Comparison of ENCODE assay signal across 1 cellular context in the genomic region with DNA sequence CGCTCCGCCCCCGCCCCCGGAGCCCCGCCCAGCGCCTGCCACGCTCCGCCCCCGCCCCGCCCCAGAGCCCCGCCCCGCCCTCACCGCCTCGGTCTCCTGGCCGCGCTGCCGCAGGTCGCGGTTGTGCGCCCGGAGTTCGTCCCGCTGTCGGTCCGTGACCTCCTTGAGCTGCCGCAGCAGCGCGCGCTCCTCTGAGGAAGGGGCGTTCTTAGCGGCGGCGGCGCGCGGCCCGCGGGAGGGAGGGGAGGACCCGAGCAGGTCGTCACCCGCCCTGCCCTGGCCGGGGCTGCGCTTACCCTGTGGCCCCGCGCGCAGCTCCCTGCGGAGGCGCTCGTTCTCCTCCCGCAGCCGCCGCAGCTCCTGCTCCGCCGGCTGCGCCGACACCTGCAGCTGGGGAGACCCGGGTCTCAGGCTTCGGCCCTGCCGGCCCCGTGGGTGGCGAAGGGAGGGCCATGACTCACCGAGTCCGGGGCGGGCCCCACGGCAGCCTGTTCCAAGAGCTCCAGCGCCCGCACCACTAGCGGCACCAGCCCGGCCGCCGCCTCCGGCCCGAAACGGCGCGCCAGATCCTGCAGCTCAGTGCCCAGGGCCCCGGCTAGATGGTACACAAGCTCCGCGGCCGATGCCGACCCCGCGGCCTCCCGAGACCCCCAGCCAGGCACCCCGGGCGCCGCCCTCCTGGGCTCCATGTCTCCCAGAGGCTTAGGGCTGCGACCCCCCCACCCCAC.
A peak's percentile ranks its signal among the peaks of the same experiment; 100 is the strongest.
TF ChIP-seq lines count a peak whose summit lies in the region.

No MANE protein-coding gene starts in this region.

TF ChIP-seq in HepG2, 621 proteins besides CTCF, POLR2A, EP300 and RAD21 (continued from another document and continues in another):
- TF ChIP-seq ZNF878 (CRISPR knock-in tag; IDR thresholded peaks at IDR 0.05), result no peak
- TF ChIP-seq ZBED4 (CRISPR knock-in tag; IDR thresholded peaks at IDR 0.05; ENCODE audit: borderline replicate concordance), result no peak
- peak; percentile 38; the same call in 1 of the 2 replicates for TF ChIP-seq ZNF670 (CRISPR knock-in tag; IDR thresholded peaks at IDR 0.05; ENCODE audit: borderline replicate concordance)
- peak in 1 of 2 experiments; percentile 18; a peak in 1 of 4 replicates for TF ChIP-seq KLF16 (CRISPR knock-in tag; IDR thresholded peaks at IDR 0.05)
- TF ChIP-seq ZNF552 (CRISPR knock-in tag; IDR thresholded peaks at IDR 0.05; ENCODE audit: borderline replicate concordance), result no peak
- no peak for TF ChIP-seq ZMYM3 (CRISPR knock-in tag; IDR thresholded peaks at IDR 0.05)
- TF ChIP-seq SP5 (CRISPR knock-in tag; IDR thresholded peaks at IDR 0.05; ENCODE audit: borderline replicate concordance, low read depth), result no peak; the same call in 1 of the 2 replicates
- TF ChIP-seq, protein P1, sequence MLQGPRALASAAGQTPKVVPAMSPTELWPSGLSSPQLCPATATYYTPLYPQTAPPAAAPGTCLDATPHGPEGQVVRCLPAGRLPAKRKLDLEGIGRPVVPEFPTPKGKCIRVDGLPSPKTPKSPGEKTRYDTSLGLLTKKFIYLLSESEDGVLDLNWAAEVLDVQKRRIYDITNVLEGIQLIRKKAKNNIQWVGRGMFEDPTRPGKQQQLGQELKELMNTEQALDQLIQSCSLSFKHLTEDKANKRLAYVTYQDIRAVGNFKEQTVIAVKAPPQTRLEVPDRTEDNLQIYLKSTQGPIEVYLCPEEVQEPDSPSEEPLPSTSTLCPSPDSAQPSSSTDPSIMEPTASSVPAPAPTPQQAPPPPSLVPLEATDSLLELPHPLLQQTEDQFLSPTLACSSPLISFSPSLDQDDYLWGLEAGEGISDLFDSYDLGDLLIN (CRISPR knock-in tag; IDR thresholded peaks at IDR 0.05; ENCODE audit: borderline replicate concordance), result no peak
- no peak for TF ChIP-seq RBAK (CRISPR knock-in tag; IDR thresholded peaks at IDR 0.05)
- no peak for TF ChIP-seq SIX1 (CRISPR knock-in tag; IDR thresholded peaks at IDR 0.05; ENCODE audit: borderline replicate concordance)
- TF ChIP-seq, protein P2, sequence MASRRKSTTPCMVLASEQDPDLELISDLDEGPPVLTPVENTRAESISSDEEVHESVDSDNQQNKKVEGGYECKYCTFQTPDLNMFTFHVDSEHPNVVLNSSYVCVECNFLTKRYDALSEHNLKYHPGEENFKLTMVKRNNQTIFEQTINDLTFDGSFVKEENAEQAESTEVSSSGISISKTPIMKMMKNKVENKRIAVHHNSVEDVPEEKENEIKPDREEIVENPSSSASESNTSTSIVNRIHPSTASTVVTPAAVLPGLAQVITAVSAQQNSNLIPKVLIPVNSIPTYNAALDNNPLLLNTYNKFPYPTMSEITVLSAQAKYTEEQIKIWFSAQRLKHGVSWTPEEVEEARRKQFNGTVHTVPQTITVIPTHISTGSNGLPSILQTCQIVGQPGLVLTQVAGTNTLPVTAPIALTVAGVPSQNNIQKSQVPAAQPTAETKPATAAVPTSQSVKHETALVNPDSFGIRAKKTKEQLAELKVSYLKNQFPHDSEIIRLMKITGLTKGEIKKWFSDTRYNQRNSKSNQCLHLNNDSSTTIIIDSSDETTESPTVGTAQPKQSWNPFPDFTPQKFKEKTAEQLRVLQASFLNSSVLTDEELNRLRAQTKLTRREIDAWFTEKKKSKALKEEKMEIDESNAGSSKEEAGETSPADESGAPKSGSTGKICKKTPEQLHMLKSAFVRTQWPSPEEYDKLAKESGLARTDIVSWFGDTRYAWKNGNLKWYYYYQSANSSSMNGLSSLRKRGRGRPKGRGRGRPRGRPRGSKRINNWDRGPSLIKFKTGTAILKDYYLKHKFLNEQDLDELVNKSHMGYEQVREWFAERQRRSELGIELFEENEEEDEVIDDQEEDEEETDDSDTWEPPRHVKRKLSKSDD (CRISPR knock-in tag; IDR thresholded peaks at IDR 0.05; ENCODE audit: low read depth), result no peak
- TF ChIP-seq ZXDC (CRISPR knock-in tag; IDR thresholded peaks at IDR 0.05), result no peak
- TF ChIP-seq ZNF777 (CRISPR knock-in tag; IDR thresholded peaks at IDR 0.05), result no peak
- 0 out of 2 replicates have a peak, but pooled peaks have one; percentile 0 for TF ChIP-seq GATAD1 (CRISPR knock-in tag; IDR thresholded peaks at IDR 0.05)
- TF ChIP-seq ELF4 (CRISPR knock-in tag; IDR thresholded peaks at IDR 0.05; ENCODE audit: borderline replicate concordance), result no peak
- no peak for TF ChIP-seq GLMP (CRISPR knock-in tag; IDR thresholded peaks at IDR 0.05; ENCODE audit: borderline replicate concordance)
- peak; percentile 69; the same call in 1 of the 2 replicates for TF ChIP-seq ZNF841 (CRISPR knock-in tag; IDR thresholded peaks at IDR 0.05; ENCODE audit: borderline replicate concordance)
- TF ChIP-seq BCL6 (CRISPR knock-in tag; IDR thresholded peaks at IDR 0.05), result no peak
- no peak for TF ChIP-seq SMARCC2 (IDR thresholded peaks at IDR 0.05)
- no peak for TF ChIP-seq CBX2 (IDR thresholded peaks at IDR 0.05; ENCODE audit: low read depth, low read length)
- 0 out of 2 replicates have a peak, but pooled peaks have one; percentile 67 for TF ChIP-seq CBX2 (CRISPR knock-in tag; IDR thresholded peaks at IDR 0.05; ENCODE audit: low read depth)
- TF ChIP-seq, protein P3, sequence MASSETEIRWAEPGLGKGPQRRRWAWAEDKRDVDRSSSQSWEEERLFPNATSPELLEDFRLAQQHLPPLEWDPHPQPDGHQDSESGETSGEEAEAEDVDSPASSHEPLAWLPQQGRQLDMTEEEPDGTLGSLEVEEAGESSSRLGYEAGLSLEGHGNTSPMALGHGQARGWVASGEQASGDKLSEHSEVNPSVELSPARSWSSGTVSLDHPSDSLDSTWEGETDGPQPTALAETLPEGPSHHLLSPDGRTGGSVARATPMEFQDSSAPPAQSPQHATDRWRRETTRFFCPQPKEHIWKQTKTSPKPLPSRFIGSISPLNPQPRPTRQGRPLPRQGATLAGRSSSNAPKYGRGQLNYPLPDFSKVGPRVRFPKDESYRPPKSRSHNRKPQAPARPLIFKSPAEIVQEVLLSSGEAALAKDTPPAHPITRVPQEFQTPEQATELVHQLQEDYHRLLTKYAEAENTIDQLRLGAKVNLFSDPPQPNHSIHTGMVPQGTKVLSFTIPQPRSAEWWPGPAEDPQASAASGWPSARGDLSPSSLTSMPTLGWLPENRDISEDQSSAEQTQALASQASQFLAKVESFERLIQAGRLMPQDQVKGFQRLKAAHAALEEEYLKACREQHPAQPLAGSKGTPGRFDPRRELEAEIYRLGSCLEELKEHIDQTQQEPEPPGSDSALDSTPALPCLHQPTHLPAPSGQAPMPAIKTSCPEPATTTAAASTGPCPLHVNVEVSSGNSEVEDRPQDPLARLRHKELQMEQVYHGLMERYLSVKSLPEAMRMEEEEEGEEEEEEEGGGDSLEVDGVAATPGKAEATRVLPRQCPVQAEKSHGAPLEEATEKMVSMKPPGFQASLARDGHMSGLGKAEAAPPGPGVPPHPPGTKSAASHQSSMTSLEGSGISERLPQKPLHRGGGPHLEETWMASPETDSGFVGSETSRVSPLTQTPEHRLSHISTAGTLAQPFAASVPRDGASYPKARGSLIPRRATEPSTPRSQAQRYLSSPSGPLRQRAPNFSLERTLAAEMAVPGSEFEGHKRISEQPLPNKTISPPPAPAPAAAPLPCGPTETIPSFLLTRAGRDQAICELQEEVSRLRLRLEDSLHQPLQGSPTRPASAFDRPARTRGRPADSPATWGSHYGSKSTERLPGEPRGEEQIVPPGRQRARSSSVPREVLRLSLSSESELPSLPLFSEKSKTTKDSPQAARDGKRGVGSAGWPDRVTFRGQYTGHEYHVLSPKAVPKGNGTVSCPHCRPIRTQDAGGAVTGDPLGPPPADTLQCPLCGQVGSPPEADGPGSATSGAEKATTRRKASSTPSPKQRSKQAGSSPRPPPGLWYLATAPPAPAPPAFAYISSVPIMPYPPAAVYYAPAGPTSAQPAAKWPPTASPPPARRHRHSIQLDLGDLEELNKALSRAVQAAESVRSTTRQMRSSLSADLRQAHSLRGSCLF (CRISPR knock-in tag; IDR thresholded peaks at IDR 0.05; ENCODE audit: borderline replicate concordance), result no peak
- TF ChIP-seq KDM4B (CRISPR knock-in tag; IDR thresholded peaks at IDR 0.05), result no peak
- TF ChIP-seq ZNF326 (CRISPR knock-in tag; IDR thresholded peaks at IDR 0.05; ENCODE audit: borderline replicate concordance), result no peak
- 0 out of 2 replicates have a peak, but pooled peaks have one; percentile 47 for TF ChIP-seq DZIP1 (CRISPR knock-in tag; IDR thresholded peaks at IDR 0.05)
- no peak for TF ChIP-seq FOXM1 (CRISPR knock-in tag; IDR thresholded peaks at IDR 0.05)
- no peak for TF ChIP-seq PTBP1 (IDR thresholded peaks at IDR 0.05; ENCODE audit: low read depth, low read length, poor library complexity, severe bottlenecking)
- TF ChIP-seq ZBTB14 (CRISPR knock-in tag; IDR thresholded peaks at IDR 0.05), result peak; percentile 82
- TF ChIP-seq NFE2 (CRISPR knock-in tag; IDR thresholded peaks at IDR 0.05), result no peak
- TF ChIP-seq PHF20 (CRISPR knock-in tag; IDR thresholded peaks at IDR 0.05), result no peak; the same call in 1 of the 2 replicates
- TF ChIP-seq ZNF354B (CRISPR knock-in tag; IDR thresholded peaks at IDR 0.05), result no peak
- TF ChIP-seq BHLHE40 (IDR thresholded peaks at IDR 0.05; ENCODE audit: low read length), result no peak
